Comparison of ENCODE assay signal across 8 cellular contexts in the genomic region with DNA sequence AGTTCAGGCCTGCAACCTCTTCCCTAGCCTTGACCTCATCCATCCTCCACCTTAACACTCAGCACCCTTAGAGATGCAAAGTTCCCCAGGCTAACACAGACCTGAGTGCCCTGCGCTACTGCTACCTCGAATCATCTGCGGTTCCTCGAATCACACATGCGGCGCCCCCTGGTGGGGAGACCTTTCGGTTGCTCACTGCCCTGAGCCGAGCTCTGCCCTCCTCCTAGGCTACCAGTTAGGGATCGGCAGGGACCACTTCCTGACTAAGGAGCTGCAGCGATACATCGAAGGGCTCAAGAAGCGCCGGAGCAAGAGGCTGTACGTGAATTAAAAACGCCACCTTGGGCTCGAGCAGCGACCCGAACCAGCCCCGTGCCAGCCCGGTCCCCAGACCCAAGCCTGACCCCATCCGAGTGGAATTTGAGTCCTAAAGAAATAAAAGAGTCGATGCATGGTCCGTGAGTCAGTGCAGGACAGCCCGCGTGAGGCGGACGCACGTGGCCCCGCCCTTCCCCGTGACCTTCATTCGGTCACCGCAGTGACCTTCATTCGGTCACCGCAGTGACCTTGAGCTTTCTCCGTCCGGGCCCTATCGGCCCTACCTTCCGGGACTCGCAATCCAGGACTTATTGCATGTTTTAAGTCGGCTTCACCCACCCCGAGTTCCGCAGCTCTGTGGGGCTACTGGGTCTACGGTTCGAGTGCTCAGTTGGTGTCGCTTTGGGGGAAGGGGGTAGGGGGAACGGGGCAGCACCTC. TPM values are rescaled to one million over a fixed set of nuclear protein-coding genes. Genes with fewer than 3 reads are reported as not detected.
DNase-seq lines count a peak whose midpoint lies in the region; ATAC-seq and FAIRE-seq lines count a peak whose summit lies in the region.

No MANE protein-coding gene starts in this region.

- peak overlapping the region; percentile 94 to 96 for H3K27ac Mint-ChIP-seq in effector memory CD8-positive, alpha-beta T cell

- peaks cover 7% of the 10 kb centered on the region for H3K79me2 ChIP-seq in mesendoderm (ENCODE audit: control insufficient read depth, insufficient read depth, low read length)

- ATAC-seq in GM19467 (IDR thresholded peaks at IDR 0.05; ENCODE audit: unreplicated experiment), result peak; percentile 32
- ATAC-seq in effector memory CD8-positive, alpha-beta T cell (replicated peaks), result peak; percentile 44

- no peak overlapping the region for H3K4ac ChIP-seq in mesendoderm (ENCODE audit: low read depth, low read length)

- peak overlapping the region; percentile 80 for H3K27ac ChIP-seq in mesendoderm (ENCODE audit: low read depth, low read length)

- peak overlapping the region; percentile 75 for H3K9ac ChIP-seq in mesendoderm (ENCODE audit: low read length)

- no peak overlapping the region for H4K8ac ChIP-seq in mesendoderm (ENCODE audit: low read depth, low read length)

- peaks cover 9% of the 10 kb centered on the region for H3K79me1 ChIP-seq in mesendoderm (ENCODE audit: low read length)

- H3K4me3 Mint-ChIP-seq in effector memory CD8-positive, alpha-beta T cell, result peak overlapping the region; percentile 95 to 98

- H2BK120ac ChIP-seq in mesendoderm (ENCODE audit: low read depth, low read length), result no peak overlapping the region

- no CpG with 5 or more reads among the region's 46 CpGs for WGBS in mesendoderm (ENCODE audit: extremely low coverage, insufficient coverage, low lambda C conversion rate)

- no peak overlapping the region for H3K23ac ChIP-seq in mesendoderm (ENCODE audit: low read length)

- H3K4me3 ChIP-seq in mesendoderm (ENCODE audit: low read length), result peak overlapping the region; percentile 67

- no peaks in the 10 kb centered on the region for H3K9me3 Mint-ChIP-seq in effector memory CD8-positive, alpha-beta T cell

- DNase-seq in COLO829 (ENCODE audit: low spot score) (peak; percentile 88), HTR-8/SVneo (ENCODE audit: insufficient read length, low spot score) (peak; percentile 91), NOMO-1 treated with DMSO at 0.1 percent for 48 hours (lab: John Stamatoyannopoulos, UW; ENCODE audit: unreplicated experiment) (peak; percentile 91), mesendoderm (peak; percentile 96)
- DNase-seq in activated CD8-positive, alpha-beta memory T cell treated with anti-CD3 and anti-CD28 coated beads for 48 hours (ENCODE audit: low read depth in 2 of 3, low spot score in 2 of 3), result peak; percentile 84 to 98 (median 97)
- peak; percentile 94 to 96 (median 96) for DNase-seq in effector memory CD8-positive, alpha-beta T cell
- peak; percentile 96 for DNase-seq in stimulated activated CD8-positive, alpha-beta memory T cell treated with anti-CD3 and anti-CD28 coated beads, Interleukin-15, amount 100 ng/mL, for 1 hour (ENCODE audit: low read depth)

- no peaks in the 10 kb centered on the region for H3K36me3 ChIP-seq in mesendoderm (ENCODE audit: control insufficient read depth, insufficient read depth, low read length)

- no peak overlapping the region for H2AK5ac ChIP-seq in mesendoderm (ENCODE audit: low read length)

- peaks cover 10% of the 10 kb centered on the region for H3K27me3 ChIP-seq in mesendoderm (ENCODE audit: insufficient read depth, low read length, poor library complexity)

- peaks cover 27% of the 10 kb centered on the region for H3K36me3 Mint-ChIP-seq in effector memory CD8-positive, alpha-beta T cell (ENCODE audit: insufficient read depth)

- peak overlapping the region; percentile 60 for H2BK5ac ChIP-seq in mesendoderm (ENCODE audit: low read length)

- peaks cover 13 to 17% of the 10 kb centered on the region in 2 donors for H3K27me3 Mint-ChIP-seq in effector memory CD8-positive, alpha-beta T cell

- no peak overlapping the region for H2BK15ac ChIP-seq in mesendoderm (replicated peaks; ENCODE audit: low read depth)

- H3K4me1 Mint-ChIP-seq in effector memory CD8-positive, alpha-beta T cell (ENCODE audit: low read depth in 2 of 2), result peaks cover 28 to 30% of the 10 kb centered on the region in 2 donors

- H3K4me1 ChIP-seq in mesendoderm (ENCODE audit: control insufficient read depth, low read depth, low read length), result peaks cover 4% of the 10 kb centered on the region

- H4K5ac ChIP-seq in mesendoderm (ENCODE audit: low read length), result no peak overlapping the region

- H3K18ac ChIP-seq in mesendoderm (ENCODE audit: low read length), result peak overlapping the region; percentile 57

- FAIRE-seq in HTR-8/SVneo (lab: Jason Lieb, UNC), result no peak

- H3K4me2 ChIP-seq in mesendoderm (ENCODE audit: low read length), result peak overlapping the region; percentile 63

- H3K56ac ChIP-seq in mesendoderm (ENCODE audit: low read length), result peak overlapping the region; percentile 91

RNA-seq across cellular contexts. Expression of gene ESRRA, which starts 0.8 kb away (rescaled TPM):
- polyA plus RNA-seq in mesendoderm (2013, experiment 1 of 2), result 9.3 TPM
- 8.3 TPM for polyA plus RNA-seq in mesendoderm (2013, experiment 2 of 2)

RNA-seq across cellular contexts. Expression of gene CATSPERZ, which starts 4.3 kb away (rescaled TPM):
- 0.11 TPM for polyA plus RNA-seq in mesendoderm (2013, experiment 1 of 2)
- polyA plus RNA-seq in mesendoderm (2013, experiment 2 of 2), result 0.13 TPM

RNA-seq across cellular contexts. Expression of gene TRMT112, which starts 12.9 kb away (rescaled TPM):
- polyA plus RNA-seq in mesendoderm (2013, experiment 1 of 2), result 524 TPM
- 540 TPM for polyA plus RNA-seq in mesendoderm (2013, experiment 2 of 2)

RNA-seq across cellular contexts. Expression of gene KCNK4, which starts 13.4 kb away (rescaled TPM):
- polyA plus RNA-seq in mesendoderm (2013, experiment 1 of 2), result not detected
- polyA plus RNA-seq in mesendoderm (2013, experiment 2 of 2), result 0.03 TPM

RNA-seq across cellular contexts. Expression of gene PRDX5, which starts 13.4 kb away (rescaled TPM):
- polyA plus RNA-seq in mesendoderm (2013, experiment 1 of 2), result 99.0 TPM
- polyA plus RNA-seq in mesendoderm (2013, experiment 2 of 2), result 97.3 TPM

Comparison
In these comparisons a context has a peak if more than half of its experiments do, and no peak if none do; other contexts are left out.
1. Peak in every context shown above with its lines: DNase-seq, ATAC-seq, H3K4me3 ChIP-seq and H3K27ac ChIP-seq.